In genomic region chr12:19010087-19010486, GRCh38 we compare ENCODE assay signal across 23 cellular contexts.
"Had no signal": no experiment of that assay in that cellular context is flagged by ENCODE, and none has a peak within 500 bp of the region (broad histone marks: within the 10 kb centered on the region; RNA-seq: fewer than 3 reads in every experiment).

No MANE protein-coding gene starts in this region.

- H3K27ac ChIP-seq: colonic mucosa, gastrocnemius medialis, left lung, neutrophil, pancreas, testis, tibial artery had no signal

- H3K27ac Mint-ChIP-seq: dendritic cell treated with granulocyte-macrophage colony-stimulating factor and Interleukin-4, amounts not matched to agents 40 ng/mL and 50 ng/mL, for 4 days; natural killer cell; stimulated activated effector memory CD8-positive, alpha-beta T cell treated with anti-CD3 and anti-CD28 coated beads, Interleukin-12 subunit alpha, Interleukin-12 subunit beta, amount 100 ng/mL, for 72 hours; type B pancreatic cell had no signal

- H3K4me3 Mint-ChIP-seq: central memory CD8-positive, alpha-beta T cell; dendritic cell treated with granulocyte-macrophage colony-stimulating factor and Interleukin-4, amounts not matched to agents 40 ng/mL and 50 ng/mL, for 4 days; natural killer cell; stimulated activated effector memory CD8-positive, alpha-beta T cell treated with anti-CD3 and anti-CD28 coated beads, Interleukin-12 subunit alpha, Interleukin-12 subunit beta, amount 100 ng/mL, for 72 hours; type B pancreatic cell had no signal

- H3K36me3 Mint-ChIP-seq: natural killer cell; stimulated activated effector memory CD8-positive, alpha-beta T cell treated with anti-CD3 and anti-CD28 coated beads, Interleukin-12 subunit alpha, Interleukin-12 subunit beta, amount 100 ng/mL, for 72 hours; type B pancreatic cell had no signal

- H3K27me3 ChIP-seq: colonic mucosa, gastrocnemius medialis, left lung, neutrophil, pancreas, testis, tibial artery had no signal

- H3K4me1 Mint-ChIP-seq: central memory CD8-positive, alpha-beta T cell; natural killer cell; stimulated activated effector memory CD8-positive, alpha-beta T cell treated with anti-CD3 and anti-CD28 coated beads, Interleukin-12 subunit alpha, Interleukin-12 subunit beta, amount 100 ng/mL, for 72 hours had no signal

- H3K9me3 ChIP-seq: colonic mucosa, gastrocnemius medialis, left lung, neutrophil, pancreas, testis, tibial artery had no signal

- ATAC-seq: gastrocnemius medialis; left lung; natural killer cell; pancreas; sciatic nerve; stimulated activated effector memory CD8-positive, alpha-beta T cell treated with anti-CD3 and anti-CD28 coated beads, Interleukin-12 subunit alpha, Interleukin-12 subunit beta, amount 100 ng/mL, for 72 hours; stimulated activated naive CD8-positive, alpha-beta T cell treated with anti-CD3 and anti-CD28 coated beads, Interleukin-15, Interleukin-2, amounts not matched to agents 100 U/mL and 50 U/mL, for 24 hours had no signal

- H3K27me3 Mint-ChIP-seq: dendritic cell treated with granulocyte-macrophage colony-stimulating factor and Interleukin-4, amounts not matched to agents 40 ng/mL and 50 ng/mL, for 4 days; type B pancreatic cell had no signal

- DNase-seq: colonic mucosa; effector memory CD4-positive, alpha-beta T cell; foreskin fibroblast; gastrocnemius medialis; head of caudate nucleus; left lung; mesenchymal stem cell; midbrain; natural killer cell; pancreas; retina; stimulated activated CD4-positive, alpha-beta T cell treated with anti-CD3 and anti-CD28 coated beads, Interleukin-2, amount 100 ng/mL, for 24 hours; stimulated activated CD4-positive, alpha-beta T cell treated with anti-CD3 and anti-CD28 coated beads, Interleukin-4, amount 100 ng/mL, for 24 hours; stimulated activated naive CD8-positive, alpha-beta T cell treated with anti-CD3 and anti-CD28 coated beads, Interleukin-15, Interleukin-2, amounts not matched to agents 100 U/mL and 50 U/mL, for 24 hours; substantia nigra; testis; tibial artery had no signal

- H3K4me1 ChIP-seq: colonic mucosa, gastrocnemius medialis, left lung, pancreas, testis, tibial artery had no signal

- H3K36me3 ChIP-seq: colonic mucosa, gastrocnemius medialis, left lung, neutrophil, pancreas, tibial artery had no signal

- H3K4me3 ChIP-seq: colonic mucosa, gastrocnemius medialis, left lung, pancreas, tibial artery had no signal

- H3K9me3 Mint-ChIP-seq: central memory CD8-positive, alpha-beta T cell; natural killer cell; stimulated activated effector memory CD8-positive, alpha-beta T cell treated with anti-CD3 and anti-CD28 coated beads, Interleukin-12 subunit alpha, Interleukin-12 subunit beta, amount 100 ng/mL, for 72 hours; type B pancreatic cell had no signal
